Comparison of ENCODE assay signal across 1 cellular context in the genomic region with DNA sequence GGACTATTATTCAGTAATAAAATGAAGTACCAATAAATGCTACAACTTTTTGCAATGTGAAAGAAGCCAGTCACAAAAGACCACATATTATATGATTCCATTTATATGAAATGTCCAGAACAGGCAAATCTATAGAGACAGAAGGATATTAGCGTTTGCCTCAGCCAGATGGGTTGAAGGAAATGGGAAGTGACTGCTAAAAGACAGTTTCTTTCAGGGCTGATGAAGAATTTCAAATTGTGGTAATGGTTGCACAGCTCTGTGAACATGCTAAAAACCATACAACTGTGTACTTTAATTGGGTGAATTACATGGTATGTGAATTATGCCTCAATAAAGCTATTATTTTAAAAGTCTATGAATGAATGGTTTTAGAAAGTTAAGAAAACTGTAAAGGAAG.
TF ChIP-seq lines count a peak whose summit lies in the region.

No MANE protein-coding gene starts in this region.

TF ChIP-seq in GM12878, 131 proteins besides CTCF, POLR2A, EP300 and RAD21:
- TF ChIP-seq, protein P1, sequence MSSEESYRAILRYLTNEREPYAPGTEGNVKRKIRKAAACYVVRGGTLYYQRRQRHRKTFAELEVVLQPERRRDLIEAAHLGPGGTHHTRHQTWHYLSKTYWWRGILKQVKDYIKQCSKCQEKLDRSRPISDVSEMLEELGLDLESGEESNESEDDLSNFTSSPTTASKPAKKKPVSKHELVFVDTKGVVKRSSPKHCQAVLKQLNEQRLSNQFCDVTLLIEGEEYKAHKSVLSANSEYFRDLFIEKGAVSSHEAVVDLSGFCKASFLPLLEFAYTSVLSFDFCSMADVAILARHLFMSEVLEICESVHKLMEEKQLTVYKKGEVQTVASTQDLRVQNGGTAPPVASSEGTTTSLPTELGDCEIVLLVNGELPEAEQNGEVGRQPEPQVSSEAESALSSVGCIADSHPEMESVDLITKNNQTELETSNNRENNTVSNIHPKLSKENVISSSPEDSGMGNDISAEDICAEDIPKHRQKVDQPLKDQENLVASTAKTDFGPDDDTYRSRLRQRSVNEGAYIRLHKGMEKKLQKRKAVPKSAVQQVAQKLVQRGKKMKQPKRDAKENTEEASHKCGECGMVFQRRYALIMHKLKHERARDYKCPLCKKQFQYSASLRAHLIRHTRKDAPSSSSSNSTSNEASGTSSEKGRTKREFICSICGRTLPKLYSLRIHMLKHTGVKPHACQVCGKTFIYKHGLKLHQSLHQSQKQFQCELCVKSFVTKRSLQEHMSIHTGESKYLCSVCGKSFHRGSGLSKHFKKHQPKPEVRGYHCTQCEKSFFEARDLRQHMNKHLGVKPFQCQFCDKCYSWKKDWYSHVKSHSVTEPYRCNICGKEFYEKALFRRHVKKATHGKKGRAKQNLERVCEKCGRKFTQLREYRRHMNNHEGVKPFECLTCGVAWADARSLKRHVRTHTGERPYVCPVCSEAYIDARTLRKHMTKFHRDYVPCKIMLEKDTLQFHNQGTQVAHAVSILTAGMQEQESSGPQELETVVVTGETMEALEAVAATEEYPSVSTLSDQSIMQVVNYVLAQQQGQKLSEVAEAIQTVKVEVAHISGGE (CRISPR knock-in tag; IDR thresholded peaks at IDR 0.05) = no peak
- no peak for TF ChIP-seq MEF2B (IDR thresholded peaks at IDR 0.05; ENCODE audit: partially characterized antibody, poor library complexity, severe bottlenecking)
- 0 out of 2 replicates have a peak, but pooled peaks have one; percentile 19 for TF ChIP-seq RUNX3 (IDR thresholded peaks at IDR 0.05; ENCODE audit: low read length)
- peak; percentile 66; the same call in 1 of the 2 replicates for TF ChIP-seq SPI1 (IDR thresholded peaks at IDR 0.05; ENCODE audit: borderline replicate concordance, insufficient read depth, low read depth, low read length)
